8 cellular contexts compared by ENCODE assay signal in genomic region chr15:26082069-26082832, GRCh38.
DNase-seq lines count a peak whose midpoint lies in the region; ATAC-seq and FAIRE-seq lines count a peak whose summit lies in the region.

No MANE protein-coding gene starts in this region.

- H3K27me3 ChIP-seq in small intestine (ENCODE audit: control insufficient read depth in 2 of 2, insufficient read depth in 2 of 2, low read length in 2 of 2): no peaks in the 10 kb centered on the region

- FAIRE-seq in small intestine (lab: Jason Lieb, UNC): no peak

- no peaks in the 10 kb centered on the region for H3K36me3 Mint-ChIP-seq in immature natural killer cell

- no peaks in the 10 kb centered on the region for H3K4me1 ChIP-seq in small intestine (ENCODE audit: control insufficient read depth in 2 of 2, insufficient read depth in 1 of 2, low read depth in 1 of 2, low read length in 1 of 2)

- peak overlapping the region; percentile 59 for H3K4me3 ChIP-seq in small intestine (ENCODE audit: low read depth in 1 of 2, low read length in 2 of 2)

- H3K27ac Mint-ChIP-seq in immature natural killer cell: peak overlapping the region; percentile 78 to 98 (median 92)

- no peaks in the 10 kb centered on the region for H3K9me3 ChIP-seq in small intestine (ENCODE audit: control insufficient read depth, low read depth)

- H3K27me3 Mint-ChIP-seq in immature natural killer cell (ENCODE audit: low read depth in 3 of 3): peaks cover 11 to 17% (median 15%) of the 10 kb centered on the region in 3 donors

- peaks cover 34 to 51% of the 10 kb centered on the region in 2 donors for H3K4me1 Mint-ChIP-seq in immature natural killer cell

- ATAC-seq in GM18858 (IDR thresholded peaks at IDR 0.05; ENCODE audit: unreplicated experiment): peak; percentile 88
- peak; percentile 88 for ATAC-seq in HG03097 (IDR thresholded peaks at IDR 0.05; ENCODE audit: low FRiP score, unreplicated experiment)

- DNase-seq in A172 (ENCODE audit: low spot score) (peak; percentile 86), NCI-H2171 treated with DMSO at 0.1 percent for 48 hours (lab: John Stamatoyannopoulos, UW) (peak; percentile 97), immature natural killer cell (peak; percentile 94 to 96 (median 94)), small intestine (peak; percentile 84)
- DNase-seq in activated CD4-positive, CD25-positive, alpha-beta regulatory T cell (lab: John Stamatoyannopoulos, UW): peak; percentile 75 to 89 (median 86)
- peak; percentile 96 for DNase-seq in central memory CD4-positive, alpha-beta T cell

- H3K4me3 Mint-ChIP-seq in immature natural killer cell: peak overlapping the region; percentile 85 to 96 (median 88)

- 1 to 4% (median 1%) methylated on average over 44 of the region's 44 CpGs for WGBS in small intestine, 3 donors

- no peaks in the 10 kb centered on the region for H3K9me3 Mint-ChIP-seq in immature natural killer cell

- H3K27ac ChIP-seq in small intestine (ENCODE audit: low read depth in 1 of 2, low read length in 1 of 2): peak overlapping the region; percentile 32 to 65

- no peaks in the 10 kb centered on the region for H3K36me3 ChIP-seq in small intestine (ENCODE audit: control insufficient read depth in 2 of 2, insufficient read depth in 2 of 2, low read length in 2 of 2)

Comparison
In these comparisons a context has a peak if more than half of its experiments do, and no peak if none do; other contexts are left out.
1. Peak in every context shown above with its lines: DNase-seq, ATAC-seq, H3K4me3 ChIP-seq and H3K27ac ChIP-seq.